In genomic region chr3:140499114-140499757, GRCh38 we compare ENCODE assay signal across 10 cellular contexts.
DNase-seq lines count a peak whose midpoint lies in the region; ATAC-seq and TF ChIP-seq lines count a peak whose summit lies in the region.
"Had no signal": no experiment of that assay in that cellular context is flagged by ENCODE, and none has a peak within 500 bp of the region (broad histone marks: within the 10 kb centered on the region; RNA-seq: fewer than 3 reads in every experiment).

No MANE protein-coding gene starts in this region.

- TF ChIP-seq CTCF in Peyer's patch (IDR thresholded peaks at IDR 0.05): peak in 1 of 6 experiments; percentile 3

- ATAC-seq in HG03460 (IDR thresholded peaks at IDR 0.05; ENCODE audit: unreplicated experiment) (no peak), sciatic nerve (no peak)

- in situ Hi-C loops in ACHN (cut with HindIII; ENCODE audit: low pct_ligation_motif_present, low pct_unique_long_range_greater_than_20kb, low sequenced_read_pairs) (no loop called here), SK-MEL-5 (cut with HindIII; ENCODE audit: low pct_unique_long_range_greater_than_20kb, low sequenced_read_pairs) (no loop called here)

- intact Hi-C loops in sciatic nerve (cut with DNase I): no loop called here

- no peak overlapping the region for H3K27ac ChIP-seq in Peyer's patch

- no peak for TF ChIP-seq POLR2A in Peyer's patch (IDR thresholded peaks at IDR 0.05)

- H3K4me1 ChIP-seq in Peyer's patch: no peaks in the 10 kb centered on the region

- H3K9me3 ChIP-seq in Peyer's patch: no peaks in the 10 kb centered on the region

- DNase-seq in ACHN: peak; percentile 24
- peak; percentile 15 for DNase-seq in Jurkat, Clone E6-1 (ENCODE audit: low read depth, low spot score)
- DNase-seq in SK-MEL-5 (ENCODE audit: low read depth, low spot score): peak; percentile 64
- DNase-seq in iPS-NIHi11 (ENCODE audit: low spot score): peak; percentile 31
- DNase-seq in mucosa of gallbladder (ENCODE audit: low spot score): no peak
- no peak for DNase-seq in Peyer's patch
- no peak for DNase-seq in sciatic nerve (ENCODE audit: low spot score)
- DNase-seq: amygdala, HFFc6 had no signal

- no peaks in the 10 kb centered on the region for H3K36me3 ChIP-seq in Peyer's patch

- H3K27me3 ChIP-seq in Peyer's patch: no peaks in the 10 kb centered on the region

- H3K4me3 ChIP-seq in Jurkat, Clone E6-1 (ENCODE audit: low read length): no peak overlapping the region
- H3K4me3 ChIP-seq in Peyer's patch: no peak overlapping the region

Comparison
In these comparisons a context has a peak if more than half of its experiments do, and no peak if none do; other contexts are left out.
1. DNase-seq: peak in ACHN (single experiment), Jurkat, Clone E6-1 (single experiment), SK-MEL-5 (single experiment) and iPS-NIHi11 (single experiment); none in mucosa of gallbladder (single experiment), Peyer's patch (0 of 3) and sciatic nerve (single experiment).